In genomic region chr1:202677433-202677832, GRCh38 we compare ENCODE assay signal across 2 cellular contexts.
TF ChIP-seq lines count a peak whose summit lies in the region.

No MANE protein-coding gene starts in this region.

TF ChIP-seq in HepG2, 621 proteins besides CTCF, POLR2A, EP300 and RAD21:
- no peak for TF ChIP-seq PHF20 (CRISPR knock-in tag; IDR thresholded peaks at IDR 0.05)
- TF ChIP-seq ZNF331 (CRISPR knock-in tag; IDR thresholded peaks at IDR 0.05): peak; percentile 88
- TF ChIP-seq SMAD1 (CRISPR knock-in tag; IDR thresholded peaks at IDR 0.05; ENCODE audit: borderline replicate concordance, low read depth): no peak
TF ChIP-seq in HepG2: peak in this region for 1.

TF ChIP-seq in GM23338, 12 proteins besides CTCF, POLR2A, EP300 and RAD21:
- TF ChIP-seq ZNF331 (CRISPR knock-in tag; IDR thresholded peaks at IDR 0.05; ENCODE audit: low read depth) (peak; percentile 89), ETS1 (IDR thresholded peaks at IDR 0.05) (no peak), STAT1 (IDR thresholded peaks at IDR 0.05; ENCODE audit: unreplicated experiment) (no peak), ZNF114 (CRISPR knock-in tag; IDR thresholded peaks at IDR 0.05) (no peak)
